In the genomic region with DNA sequence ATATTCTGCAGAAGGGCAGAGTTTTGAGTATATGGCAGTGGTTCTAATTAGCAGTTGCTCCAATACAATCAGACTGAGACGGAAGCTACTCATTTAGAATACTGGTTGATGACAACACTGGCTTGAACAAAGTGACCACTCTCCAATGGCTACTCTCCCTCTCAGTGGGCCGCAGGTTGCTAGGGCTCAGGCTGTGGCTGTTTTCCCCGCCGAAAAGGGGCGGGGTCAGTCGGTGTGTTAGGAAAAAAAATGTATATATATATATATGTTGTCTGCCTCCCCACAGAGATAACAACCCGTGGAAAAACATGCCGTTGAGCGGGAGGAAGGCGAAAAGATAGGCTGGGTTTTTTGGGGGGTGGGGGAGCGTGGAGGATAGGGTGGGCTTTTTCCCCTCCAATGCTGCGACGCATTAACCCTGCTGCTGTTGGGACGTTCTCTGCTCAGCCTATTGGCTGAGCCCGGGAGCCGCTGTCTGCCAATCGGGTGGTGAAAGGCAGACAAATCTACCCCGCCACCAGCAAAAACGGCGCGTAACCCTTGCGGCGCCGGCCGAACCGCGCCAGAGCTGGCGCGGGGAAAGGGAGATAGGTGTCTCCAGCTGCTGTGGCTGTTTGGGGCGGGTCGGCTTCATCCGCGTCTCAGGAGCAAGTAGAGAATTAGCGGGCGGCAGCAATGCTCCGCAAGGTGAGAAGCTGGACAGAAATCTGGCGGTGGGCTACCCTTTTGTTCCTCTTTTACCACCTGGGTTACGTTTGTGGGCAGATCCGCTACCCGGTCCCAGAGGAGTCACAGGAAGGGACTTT, we compare ENCODE assay signal across 8 cellular contexts. TPM values are rescaled to one million over a fixed set of nuclear protein-coding genes. Genes with fewer than 3 reads are reported as not detected.
DNase-seq lines count a peak whose midpoint lies in the region; ATAC-seq, FAIRE-seq and TF ChIP-seq lines count a peak whose summit lies in the region.

Gene PCDHGC4 (plus strand): TSS at position 532 of the 806 bp plus-strand sequence. CDS start 144 bp downstream, at position 676.

- H3K9me1 ChIP-seq in IMR-90 (ENCODE audit: insufficient read depth, low read length) = peaks cover 20% of the 10 kb centered on the region

- no peak within 1 kb of the TSS for H3K56ac ChIP-seq in IMR-90 (ENCODE audit: extremely low read depth, insufficient read depth, low read length)

- H3K4me1 Mint-ChIP-seq in central memory CD8-positive, alpha-beta T cell = peaks cover 10% of the 10 kb centered on the region

- no peaks in the 10 kb centered on the region; the same call in 1 of the 2 replicates for H3K9me3 ChIP-seq in IMR-90 (ENCODE audit: control insufficient read depth, insufficient read depth, low read length)
- no peaks in the 10 kb centered on the region for H3K9me3 ChIP-seq in transverse colon
- no peaks in the 10 kb centered on the region for H3K9me3 ChIP-seq in MM.1S (replicated peaks; ENCODE audit: insufficient read depth, low read length)

- peak within 1 kb of the TSS; percentile 40 for H3K4me3 ChIP-seq in AG10803 (ENCODE audit: low read length)
- no peak within 1 kb of the TSS for H3K4me3 ChIP-seq in IMR-90 (ENCODE audit: insufficient read depth, low read depth, low read length)
- peak within 1 kb of the TSS; percentile 4 for H3K4me3 ChIP-seq in lower leg skin (ENCODE audit: low read depth, poor library complexity, severe bottlenecking)
- peak within 1 kb of the TSS in 3 of 4 donors; percentile 18 to 49 (median 32) for H3K4me3 ChIP-seq in transverse colon
- H3K4me3 ChIP-seq in MM.1S (ENCODE audit: low read length) = no peak within 1 kb of the TSS

- H2BK20ac ChIP-seq in IMR-90 (ENCODE audit: low read depth, low read length) = no peak within 1 kb of the TSS

- H3F3A ChIP-seq in MM.1S (ENCODE audit: insufficient read depth, low read length) = no peaks in the 10 kb centered on the region

- no peak within 1 kb of the TSS for H3K23ac ChIP-seq in IMR-90 (ENCODE audit: low read depth, low read length)

- WGBS in IMR-90 (ENCODE audit: extremely low coverage in 2 of 2, insufficient read length in 1 of 2), 2 experiments = 50% methylated on average over 2 of the region's 40 CpGs; no CpG with 5 or more reads in 1 of the 2 experiments
- 5 to 11% methylated on average over 37 of the region's 40 CpGs for WGBS in lower leg skin, 2 donors
- WGBS in transverse colon (ENCODE audit: low coverage in 1 of 2), 2 donors = 18% methylated on average over 40 of the region's 40 CpGs; no CpG with 5 or more reads in 1 of the 2 donors

- no peak for FAIRE-seq in GM19239 (lab: Jason Lieb, UNC)

- intact Hi-C loops in IMR-90 (cut with micrococcal nuclease) = no loop called here
- intact Hi-C loops in lower leg skin (cut with DNase I; ENCODE audit: low total_unique reads) = no loop called here
- intact Hi-C loops in transverse colon (cut with DNase I; ENCODE audit: low total_unique reads) = no loop called here

- peak within 1 kb of the TSS; percentile 30 for H3K4me3 Mint-ChIP-seq in central memory CD8-positive, alpha-beta T cell

- ATAC-seq in IMR-90 (ENCODE audit: low read depth) = no peak
- no peak for ATAC-seq in central memory CD8-positive, alpha-beta T cell (replicated peaks; ENCODE audit: extremely low read depth, poor library complexity, severe bottlenecking)

- peaks cover 4% of the 10 kb centered on the region for H3K36me3 Mint-ChIP-seq in central memory CD8-positive, alpha-beta T cell (ENCODE audit: insufficient read depth)

- H3K27ac ChIP-seq in IMR-90 (ENCODE audit: insufficient read depth, low read length) (no peak within 1 kb of the TSS), transverse colon (no peak within 1 kb of the TSS), MM.1S (ENCODE audit: low read length) (no peak within 1 kb of the TSS)

- H2AK9ac ChIP-seq in IMR-90 (replicated peaks; ENCODE audit: low read depth, low read length, poor library complexity) = peak within 1 kb of the TSS; percentile 3

- no peak within 1 kb of the TSS for H2BK5ac ChIP-seq in IMR-90 (ENCODE audit: low read depth, low read length, poor library complexity, severe bottlenecking)

- H3K4me2 ChIP-seq in IMR-90 (ENCODE audit: low read depth, low read length) = no peak within 1 kb of the TSS; the same call in 1 of the 2 replicates
- no peak within 1 kb of the TSS for H3K4me2 ChIP-seq in MM.1S (ENCODE audit: low read depth, low read length)

- TF ChIP-seq POLR2A in IMR-90 (IDR thresholded peaks at IDR 0.05; ENCODE audit: low read depth, low read length) (no peak), lower leg skin (IDR thresholded peaks at IDR 0.05) (no peak), transverse colon (IDR thresholded peaks at IDR 0.05) (no peak)

- H4K91ac ChIP-seq in IMR-90 (ENCODE audit: insufficient read depth, low read depth, low read length) = no peak within 1 kb of the TSS

- peaks cover 30 to 84% of the 10 kb centered on the region in 2 experiments for H3K79me1 ChIP-seq in IMR-90 (ENCODE audit: low read depth in 1 of 2, low read length in 2 of 2)

- H3K14ac ChIP-seq in IMR-90 (replicated peaks; ENCODE audit: low read depth, low read length) = no peak within 1 kb of the TSS

- POLR2A ChIA-PET in IMR-90 (lab: Charles Lee; ENCODE audit: unreplicated experiment) = no interaction called here

- CTCF ChIA-PET in IMR-90 (lab: Yijun Ruan, JAX) = no interaction called here

- no TSS peak for BruUV-seq in IMR-90 (replicated peaks; lab: Mats Ljungman, UMichigan)

- H3K9me3 Mint-ChIP-seq in central memory CD8-positive, alpha-beta T cell = no peaks in the 10 kb centered on the region

- no peak for TF ChIP-seq RAD21 in IMR-90 (IDR thresholded peaks at IDR 0.05; ENCODE audit: low read length)

- no peak within 1 kb of the TSS for H2BK120ac ChIP-seq in IMR-90 (ENCODE audit: low read depth, low read length)

- H3K4ac ChIP-seq in IMR-90 (ENCODE audit: low read depth, low read length) = no peak within 1 kb of the TSS

- no peak for TF ChIP-seq CTCF in AG10803 (conservative IDR thresholded peaks at IDR 0.05; ENCODE audit: low read length)
- TF ChIP-seq CTCF in IMR-90 (conservative IDR thresholded peaks at IDR 0.05; ENCODE audit: low read depth, low read length) = no peak
- TF ChIP-seq CTCF in lower leg skin (IDR thresholded peaks at IDR 0.05) = no peak
- no peak for TF ChIP-seq CTCF in transverse colon (IDR thresholded peaks at IDR 0.05)
- TF ChIP-seq CTCF in MM.1S (IDR thresholded peaks at IDR 0.05; ENCODE audit: low read length) = no peak

- H4K20me1 ChIP-seq in IMR-90 (ENCODE audit: insufficient read depth, low read length) (peaks cover 55% of the 10 kb centered on the region), MM.1S (ENCODE audit: insufficient read depth, low read length) (no peaks in the 10 kb centered on the region)

- no peak within 1 kb of the TSS for H2BK15ac ChIP-seq in IMR-90 (ENCODE audit: low read depth, low read length)

- H3K27me3 ChIP-seq in IMR-90 (ENCODE audit: control insufficient read depth, insufficient read depth, low read length) (no peaks in the 10 kb centered on the region), transverse colon (peaks cover 13% of the 10 kb centered on the region), MM.1S (replicated peaks; ENCODE audit: insufficient read depth, low read length) (no peaks in the 10 kb centered on the region)

- peaks cover 95% of the 10 kb centered on the region for H3K27me3 Mint-ChIP-seq in central memory CD8-positive, alpha-beta T cell

- H3K9ac ChIP-seq in IMR-90 (ENCODE audit: low read depth, low read length) (no peak within 1 kb of the TSS), MM.1S (ENCODE audit: low read length) (no peak within 1 kb of the TSS)

- H4K8ac ChIP-seq in IMR-90 (ENCODE audit: low read depth in 2 of 2, low read length in 2 of 2) = no peak within 1 kb of the TSS

- no peak for DNase-seq in AG10803 (ENCODE audit: low read depth)
- no peak for DNase-seq in IMR-90
- no peak for DNase-seq in central memory CD8-positive, alpha-beta T cell (ENCODE audit: low spot score in 2 of 2)
- DNase-seq in lower leg skin (ENCODE audit: low spot score in 2 of 2) = no peak
- no peak for DNase-seq in transverse colon
- no peak for DNase-seq in GM19239 (ENCODE audit: insufficient read length, low spot score)
- no peak for DNase-seq in NCI-H2171 treated with DMSO at 0.1 percent for 48 hours (lab: John Stamatoyannopoulos, UW)
- DNase-seq in MM.1S = no peak

- no peaks in the 10 kb centered on the region for H3K79me2 ChIP-seq in MM.1S (ENCODE audit: low read length)

- no peak within 1 kb of the TSS for H4K5ac ChIP-seq in IMR-90 (ENCODE audit: low read depth, low read length)

- peaks cover 16% of the 10 kb centered on the region for H3K4me1 ChIP-seq in IMR-90 (ENCODE audit: control insufficient read depth, insufficient read depth, low read length)
- H3K4me1 ChIP-seq in transverse colon = peaks cover 7 to 35% (median 10%) of the 10 kb centered on the region in 4 donors
- H3K4me1 ChIP-seq in MM.1S (ENCODE audit: low read length) = no peaks in the 10 kb centered on the region

- peaks cover 25% of the 10 kb centered on the region; the same call in 1 of the 2 replicates for H3K36me3 ChIP-seq in IMR-90 (ENCODE audit: control insufficient read depth, insufficient read depth, low read length)
- H3K36me3 ChIP-seq in transverse colon = no peaks in the 10 kb centered on the region
- no peaks in the 10 kb centered on the region for H3K36me3 ChIP-seq in MM.1S (replicated peaks; ENCODE audit: insufficient read depth, low read length)

- no peak within 1 kb of the TSS for H3K27ac Mint-ChIP-seq in central memory CD8-positive, alpha-beta T cell (ENCODE audit: low read depth)

- H3K9me2 ChIP-seq in MM.1S (replicated peaks; ENCODE audit: insufficient read depth, low read length) = no peaks in the 10 kb centered on the region

- in situ Hi-C loops in IMR-90 (cut with MboI; ENCODE audit: low sequenced_read_pairs) (no loop called here), transverse colon (cut with MboI; ENCODE audit: low pct_ligation_motif_present in 1 of 4, low pct_unique_long_range_greater_than_20kb in 1 of 4, low sequenced_read_pairs in 3 of 4) (no loop called here)

- H3K18ac ChIP-seq in IMR-90 (ENCODE audit: low read depth, low read length) = no peak within 1 kb of the TSS

- H2AFZ ChIP-seq in IMR-90 (replicated peaks; ENCODE audit: low read length, poor library complexity) = no peak within 1 kb of the TSS
- H2AFZ ChIP-seq in MM.1S (ENCODE audit: low read length) = no peak within 1 kb of the TSS

- dilution Hi-C loops in IMR-90 (cut with HindIII; ENCODE audit: low sequenced_read_pairs, unreplicated experiment) = no loop called here

- TF ChIP-seq EP300 in transverse colon (IDR thresholded peaks at IDR 0.05; ENCODE audit: low read depth) = no peak

- no peak within 1 kb of the TSS for H2AK5ac ChIP-seq in IMR-90 (ENCODE audit: low read depth, low read length)

TF ChIP-seq in IMR-90, 13 proteins besides CTCF, POLR2A, EP300 and RAD21 (continues in another document):
- TF ChIP-seq CHD1 (IDR thresholded peaks at IDR 0.05; ENCODE audit: low read depth, low read length) (no peak), CEBPB (IDR thresholded peaks at IDR 0.05; ENCODE audit: low read depth, low read length) (no peak), MAFK (IDR thresholded peaks at IDR 0.05; ENCODE audit: low read depth, low read length) (no peak), RFX5 (IDR thresholded peaks at IDR 0.05; ENCODE audit: low read depth, low read length) (no peak)

RNA-seq across cellular contexts. Expression of gene PCDHGC4, which starts in this region (rescaled TPM):
- 1.1 and 1.6 TPM in 2 replicates for total RNA-seq in IMR-90 (2012; rRNA removed)
- 0.60 and 0.65 TPM in 2 replicates for polyA plus RNA-seq in IMR-90 (2012; rRNA removed)
- 0.12 and 0.24 TPM in 2 replicates for polyA plus RNA-seq in IMR-90 (2012; cell fraction: cytosol; rRNA removed)
- 4.4 and 5.1 TPM in 2 replicates for polyA plus RNA-seq in IMR-90 (2012; cell fraction: nucleus; rRNA removed; ENCODE audit: low replicate concordance)
- 10 to 100 TPM in 1 of 4 donors, 1 to 10 TPM in 3; 1.2 to 34.5 (median 2.2) TPM for total RNA-seq in lower leg skin
- total RNA-seq in transverse colon = 10 to 100 TPM in 1 of 4 donors, 1 to 10 TPM in 3; 1.8 to 26.5 (median 2.7) TPM

Comparison
In these comparisons a context has a peak if more than half of its experiments do, and no peak if none do; other contexts are left out.
1. H3K4me3 ChIP-seq: peak in AG10803 (single experiment), lower leg skin (single experiment) and transverse colon (3 of 4); none in IMR-90 (single experiment) and MM.1S (single experiment).